Comparison of ENCODE assay signal across 8 cellular contexts in genomic region chr19:7629347-7630054, GRCh38. TPM values are rescaled to one million over a fixed set of nuclear protein-coding genes. Genes with fewer than 3 reads are reported as not detected.
DNase-seq lines count a peak whose midpoint lies in the region; ATAC-seq, FAIRE-seq and TF ChIP-seq lines count a peak whose summit lies in the region.

A gene with protein sequence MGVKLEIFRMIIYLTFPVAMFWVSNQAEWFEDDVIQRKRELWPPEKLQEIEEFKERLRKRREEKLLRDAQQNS (plus strand): TSS chr19:7629793. CDS start chr19:7629834, 41 bp downstream.
Gene XAB2 (minus strand): TSS chr19:7629545. CDS start chr19:7629527, 18 bp downstream.

- ATAC-seq in A549 (peak; percentile 97 to 98), GM18867 (IDR thresholded peaks at IDR 0.05; ENCODE audit: unreplicated experiment) (peak; percentile 90), HG03108 (IDR thresholded peaks at IDR 0.05; ENCODE audit: unreplicated experiment) (peak; percentile 81)

- peak; percentile 39 for TF ChIP-seq POLR2A in A549 (IDR thresholded peaks at IDR 0.05; ENCODE audit: low read length)
- peak; percentile 35 for TF ChIP-seq POLR2A in breast epithelium (IDR thresholded peaks at IDR 0.05)

- TF ChIP-seq CTCF in A549 (IDR thresholded peaks at IDR 0.05): no peak
- TF ChIP-seq CTCF in VCaP (conservative IDR thresholded peaks at IDR 0.05): no peak
- no peak for TF ChIP-seq CTCF in breast epithelium (IDR thresholded peaks at IDR 0.05)

- FAIRE-seq in A549 (lab: Jason Lieb, UNC): no peak

- H3K9ac ChIP-seq in iPS-18a (ENCODE audit: low read length): peak within 1 kb of the TSS; percentile 97
- H3K9ac ChIP-seq in skeletal muscle satellite cell (ENCODE audit: low read depth, low read length): peak within 1 kb of the TSS; percentile 98

- 0% methylated on average over 25 of the region's 40 CpGs for WGBS in A549 (ENCODE audit: missing lambda C conversion rate)

- DNase-seq in A549 (ENCODE audit: low read depth in 1 of 2, low spot score in 1 of 2) (peak; percentile 96 to 98), NCI-H2196 treated with DMSO at 0.1 percent for 48 hours (lab: John Stamatoyannopoulos, UW; ENCODE audit: unreplicated experiment) (peak; percentile 96), breast epithelium (ENCODE audit: low spot score in 2 of 2) (peak; percentile 96 to 99)

- H3K27ac ChIP-seq in A549 (peak within 1 kb of the TSS; percentile 88 to 90), VCaP (peak within 1 kb of the TSS; percentile 66; the same call in 1 of the 2 replicates), breast epithelium (peak within 1 kb of the TSS; percentile 89 to 95), iPS-18a (ENCODE audit: low read length) (peak within 1 kb of the TSS; percentile 84)

- TF ChIP-seq RAD21 in A549 (conservative IDR thresholded peaks at IDR 0.05 in 1 of 2, IDR thresholded peaks at IDR 0.05 in 1 of 2): no peak

- H3K4me3 ChIP-seq in A549 (peak within 1 kb of the TSS; percentile 96), breast epithelium (peak within 1 kb of the TSS; percentile 83 to 99 (median 92)), iPS-18a (ENCODE audit: low read length) (peak within 1 kb of the TSS; percentile 90), skeletal muscle satellite cell (ENCODE audit: low read length) (peak within 1 kb of the TSS; percentile 92)

- POLR2A ChIA-PET in A549 (lab: Yijun Ruan, JAX): interaction anchor here (0.5 to 1.1 kb wide), 6 partner anchors 10 to 132 kb away, joined by 3 to 4 read pairs (median 3); no protein-coding TSS in a partner anchor

- H3K4me2 ChIP-seq in A549 (peak within 1 kb of the TSS; percentile 97), skeletal muscle satellite cell (ENCODE audit: low read length) (peak within 1 kb of the TSS; percentile 98)

- CTCF ChIA-PET in A549 (lab: Yijun Ruan, JAX): interaction anchor here (0.6 to 2.4 kb wide), 4 partner anchors 23 to 314 kb away, joined by 3 to 7 read pairs (median 4); partner anchors contain the start of genes TIMM44 and TRAPPC5

- no peaks in the 10 kb centered on the region for H3K36me3 ChIP-seq in breast epithelium
- H3K36me3 ChIP-seq in iPS-18a (ENCODE audit: control insufficient read depth, low read depth, low read length): peaks cover 5% of the 10 kb centered on the region
- H3K36me3 ChIP-seq in skeletal muscle satellite cell (ENCODE audit: insufficient read depth, low read length): peaks cover 13% of the 10 kb centered on the region

- TF ChIP-seq EP300 in A549 (IDR thresholded peaks at IDR 0.05): no peak

- H3K9me3 ChIP-seq in A549: no peaks in the 10 kb centered on the region
- H3K9me3 ChIP-seq in breast epithelium: no peaks in the 10 kb centered on the region
- H3K9me3 ChIP-seq in iPS-18a (ENCODE audit: control insufficient read depth, low read depth, low read length): no peaks in the 10 kb centered on the region
- no peaks in the 10 kb centered on the region for H3K9me3 ChIP-seq in skeletal muscle satellite cell (replicated peaks; ENCODE audit: low read length)

- intact Hi-C loops in breast epithelium (cut with DNase I; ENCODE audit: low total_unique reads): no loop called here

- H3K27me3 ChIP-seq in breast epithelium (no peaks in the 10 kb centered on the region), iPS-18a (ENCODE audit: control insufficient read depth, insufficient read depth, low read length) (peaks cover 4% of the 10 kb centered on the region), skeletal muscle satellite cell (ENCODE audit: control insufficient read depth, insufficient read depth, low read length) (no peaks in the 10 kb centered on the region)

- H3K4me1 ChIP-seq in A549: peaks cover 14% of the 10 kb centered on the region; the same call in 1 of the 3 replicates
- peaks cover 5 to 19% of the 10 kb centered on the region in 2 donors for H3K4me1 ChIP-seq in breast epithelium
- H3K4me1 ChIP-seq in iPS-18a (ENCODE audit: control insufficient read depth, low read depth, low read length): peaks cover 4% of the 10 kb centered on the region
- peaks cover 14% of the 10 kb centered on the region for H3K4me1 ChIP-seq in skeletal muscle satellite cell (ENCODE audit: control insufficient read depth, insufficient read depth, low read length)

TF ChIP-seq in A549, 52 proteins besides CTCF, POLR2A, EP300 and RAD21 (continues in another document):
- TF ChIP-seq NFE2L2 (conservative IDR thresholded peaks at IDR 0.05; ENCODE audit: low read length) (no peak), ZC3H11A (IDR thresholded peaks at IDR 0.05) (no peak), CBX2 (IDR thresholded peaks at IDR 0.05; ENCODE audit: borderline replicate concordance, low read depth) (no peak), ZSCAN20 (CRISPR knock-in tag; IDR thresholded peaks at IDR 0.05) (no peak), RCOR1 (IDR thresholded peaks at IDR 0.05; ENCODE audit: low read depth, low read length) (no peak), BCL3 (IDR thresholded peaks at IDR 0.05) (0 out of 3 replicates have a peak, but pooled peaks have one; percentile 18), KDM5A (IDR thresholded peaks at IDR 0.05) (peak; percentile 97), NR3C1 (IDR thresholded peaks at IDR 0.05) (no peak), HOXA7 (CRISPR knock-in tag; IDR thresholded peaks at IDR 0.05) (no peak), SREBF2 (IDR thresholded peaks at IDR 0.05) (no peak), FOSB (CRISPR knock-in tag; IDR thresholded peaks at IDR 0.05) (no peak), PHF8 (IDR thresholded peaks at IDR 0.05; ENCODE audit: borderline replicate concordance, low read depth) (peak; percentile 41; the same call in 1 of the 2 replicates), TFCP2L1 (CRISPR knock-in tag; IDR thresholded peaks at IDR 0.05) (no peak), HES2 (IDR thresholded peaks at IDR 0.05) (no peak), POLR2AphosphoS2 (conservative IDR thresholded peaks at IDR 0.05; ENCODE audit: low read length) (no peak), NPAS2 (CRISPR knock-in tag; IDR thresholded peaks at IDR 0.05; ENCODE audit: borderline replicate concordance) (no peak), HEYL (CRISPR knock-in tag; IDR thresholded peaks at IDR 0.05) (no peak), TP53 (CRISPR knock-in tag; IDR thresholded peaks at IDR 0.05) (no peak), HDAC2 (IDR thresholded peaks at IDR 0.05) (peak; percentile 70; the same call in 1 of the 2 replicates), EHF (CRISPR knock-in tag; IDR thresholded peaks at IDR 0.05) (no peak), SMC3 (IDR thresholded peaks at IDR 0.05) (no peak), HOXB13 (CRISPR knock-in tag; IDR thresholded peaks at IDR 0.05; ENCODE audit: low read depth) (no peak), RARB (CRISPR knock-in tag; IDR thresholded peaks at IDR 0.05) (no peak), CEBPB (IDR thresholded peaks at IDR 0.05) (no peak), ZFP36 (IDR thresholded peaks at IDR 0.05; ENCODE audit: borderline replicate concordance, partially characterized antibody) (no peak), MYC (IDR thresholded peaks at IDR 0.05; ENCODE audit: borderline replicate concordance, low read length) (no peak), CHD2 (IDR thresholded peaks at IDR 0.05; ENCODE audit: low read length, partially characterized antibody) (no peak), FOXS1 (CRISPR knock-in tag; IDR thresholded peaks at IDR 0.05) (no peak), PBX3 (IDR thresholded peaks at IDR 0.05) (peak; percentile 97)
- TF ChIP-seq, protein P1, sequence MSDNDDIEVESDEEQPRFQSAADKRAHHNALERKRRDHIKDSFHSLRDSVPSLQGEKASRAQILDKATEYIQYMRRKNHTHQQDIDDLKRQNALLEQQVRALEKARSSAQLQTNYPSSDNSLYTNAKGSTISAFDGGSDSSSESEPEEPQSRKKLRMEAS (IDR thresholded peaks at IDR 0.05): peak; percentile 55

RNA-seq across cellular contexts. Expression of the first gene that starts in this region (rescaled TPM):
- polyA plus RNA-seq in A549 (2011; rRNA removed): 28.5 and 48.6 TPM in 2 replicates
- 27.2 and 39.2 TPM in 2 replicates for polyA plus RNA-seq in A549 (2012; cell fraction: cytosol; rRNA removed)
- polyA plus RNA-seq in A549 (2012; cell fraction: nucleus; rRNA removed): 8.5 and 33.8 TPM in 2 replicates
- 85.0 to 109 TPM (median 99.3 TPM) in 3 replicates for polyA plus RNA-seq in A549 (2017; fragmentation: RNase III; extraction: RNeasy Plus Mini Kit Qiagen cat#74134 plus additional on column Dnase treatment)
- 4.1 and 4.2 TPM in 2 replicates for polyA minus RNA-seq in A549 (2011; rRNA and poly(A)+ RNA removed)
- 10 to 100 TPM; 23.7 to 40.4 (median 33.1) TPM for total RNA-seq in breast epithelium
- total RNA-seq in skeletal muscle satellite cell (2012; rRNA removed): 7.4 and 9.1 TPM in 2 replicates

RNA-seq across cellular contexts. Expression of gene XAB2, which starts in this region (rescaled TPM):
- 13.9 and 15.0 TPM in 2 replicates for polyA plus RNA-seq in A549 (2011; rRNA removed)
- 34.6 and 39.0 TPM in 2 replicates for polyA plus RNA-seq in A549 (2012; cell fraction: cytosol; rRNA removed)
- polyA plus RNA-seq in A549 (2012; cell fraction: nucleus; rRNA removed): 124 and 162 TPM in 2 replicates
- 21.2 to 22.2 TPM (median 21.6 TPM) in 3 replicates for polyA plus RNA-seq in A549 (2017; fragmentation: RNase III; extraction: RNeasy Plus Mini Kit Qiagen cat#74134 plus additional on column Dnase treatment)
- 32.8 and 40.7 TPM in 2 replicates for polyA minus RNA-seq in A549 (2011; rRNA and poly(A)+ RNA removed)
- 10 to 100 TPM; 41.3 to 49.0 (median 41.9) TPM for total RNA-seq in breast epithelium
- total RNA-seq in skeletal muscle satellite cell (2012; rRNA removed): 28.6 and 36.9 TPM in 2 replicates

Comparison
In these comparisons a context has a peak if more than half of its experiments do, and no peak if none do; other contexts are left out.
1. Peak in every context shown above with its lines: DNase-seq, ATAC-seq, H3K4me3 ChIP-seq and H3K27ac ChIP-seq.